ENCODE assay signal across 1 cellular context in genomic region chr6:70388814-70389213, GRCh38.
TF ChIP-seq lines count a peak whose summit lies in the region.

No MANE protein-coding gene starts in this region.

TF ChIP-seq in GM12878, 131 proteins besides CTCF, POLR2A, EP300 and RAD21 (continued from another document):
- no peak for TF ChIP-seq HDAC6 (IDR thresholded peaks at IDR 0.05; ENCODE audit: unreplicated experiment)
